9 cellular contexts compared by ENCODE assay signal in the genomic region with DNA sequence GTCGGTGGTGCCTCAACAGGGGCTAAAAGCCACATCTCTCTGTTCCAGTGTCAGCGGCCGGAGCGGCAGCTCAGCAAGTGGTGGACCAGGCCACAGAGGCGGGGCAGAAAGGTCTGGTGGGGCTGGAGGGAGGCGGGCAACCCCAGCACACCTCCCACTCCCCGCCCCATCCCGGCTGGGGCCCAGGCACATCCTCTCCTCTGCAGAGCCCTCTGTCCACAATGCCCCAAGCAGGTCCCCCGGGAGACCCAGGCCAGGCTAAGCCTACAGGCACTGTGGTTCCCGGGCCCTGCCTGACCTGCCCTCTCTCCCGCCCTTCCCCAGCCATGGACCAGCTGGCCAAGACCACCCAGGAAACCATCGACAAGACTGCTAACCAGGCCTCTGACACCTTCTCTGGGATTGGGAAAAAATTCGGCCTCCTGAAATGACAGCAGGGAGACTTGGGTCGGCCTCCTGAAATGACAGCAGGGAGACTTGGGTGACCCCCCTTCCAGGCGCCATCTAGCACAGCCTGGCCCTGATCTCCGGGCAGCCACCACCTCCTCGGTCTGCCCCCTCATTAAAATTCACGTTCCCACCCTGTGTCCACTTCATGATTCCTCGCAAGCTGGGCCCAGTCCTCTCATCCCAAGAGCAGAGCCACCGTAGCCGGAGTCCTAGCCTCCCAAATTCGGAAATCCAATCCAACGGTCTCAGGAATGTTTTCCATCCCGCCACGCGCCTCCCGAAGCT. TPM values are rescaled to one million over a fixed set of nuclear protein-coding genes. Genes with fewer than 3 reads are reported as not detected.
DNase-seq lines count a peak whose midpoint lies in the region; ATAC-seq and TF ChIP-seq lines count a peak whose summit lies in the region.
"Had no signal": no experiment of that assay in that cellular context is flagged by ENCODE, and none has a peak within 500 bp of the region (broad histone marks: within the 10 kb centered on the region; RNA-seq: fewer than 3 reads in every experiment).

No MANE protein-coding gene starts in this region.

- CTCF ChIA-PET in activated naive CD4-positive, alpha-beta T cell treated with anti-CD3 and anti-CD28 coated beads for 36 hours (lab: Charles Lee), result interaction anchor here (0.6 to 1.1 kb wide), 5 partner anchors 10 to 411 kb away, joined by 3 to 6 read pairs (median 3); no protein-coding TSS in a partner anchor

- no peak for DNase-seq in activated naive CD4-positive, alpha-beta T cell treated with anti-CD3 and anti-CD28 coated beads for 36 hours
- no peak for DNase-seq in activated naive CD4-positive, alpha-beta T cell treated with Interleukin-2 at 50 U/mL for 16 hours
- DNase-seq in activated CD8-positive, alpha-beta memory T cell treated with anti-CD3 and anti-CD28 coated beads, Interleukin-2, amount 50 U/mL, for 48 hours, result peak; percentile 58
- peak; percentile 48 for DNase-seq in glomerular visceral epithelial cell (ENCODE audit: extremely low spot score)
- peak; percentile 85 for DNase-seq in osteocyte (ENCODE audit: extremely low spot score, unreplicated experiment)
- no peak for DNase-seq in activated CD4-positive, CD25-positive, alpha-beta regulatory T cell (lab: John Stamatoyannopoulos, UW)
- DNase-seq in NCI-H2107 treated with DMSO at 0.1 percent for 48 hours (lab: John Stamatoyannopoulos, UW; ENCODE audit: unreplicated experiment), result no peak

- H3K27me3 Mint-ChIP-seq in activated naive CD4-positive, alpha-beta T cell treated with anti-CD3 and anti-CD28 coated beads for 36 hours (ENCODE audit: low read depth), result no peaks in the 10 kb centered on the region
- H3K27me3 Mint-ChIP-seq in osteocyte (ENCODE audit: unreplicated experiment), result no peaks in the 10 kb centered on the region

- ATAC-seq in GM21717 (IDR thresholded peaks at IDR 0.05; ENCODE audit: unreplicated experiment), result no peak

- H3K4me1 Mint-ChIP-seq in activated naive CD4-positive, alpha-beta T cell treated with anti-CD3 and anti-CD28 coated beads for 36 hours (ENCODE audit: low read depth), result peaks cover 46% of the 10 kb centered on the region
- H3K4me1 Mint-ChIP-seq in osteocyte (ENCODE audit: unreplicated experiment), result peaks cover 48% of the 10 kb centered on the region

- no peak for TF ChIP-seq CTCF in osteocyte (IDR thresholded peaks at IDR 0.05)

- intact Hi-C loops in activated naive CD4-positive, alpha-beta T cell treated with anti-CD3 and anti-CD28 coated beads for 36 hours (cut with micrococcal nuclease), result loop anchor here (5.0 kb wide), 2 partner anchors 448 to 568 kb away; a partner anchor contains a TSS

- no peak overlapping the region for H3K27ac Mint-ChIP-seq in activated naive CD4-positive, alpha-beta T cell treated with anti-CD3 and anti-CD28 coated beads for 36 hours
- H3K27ac Mint-ChIP-seq in osteocyte (ENCODE audit: unreplicated experiment), result peak overlapping the region; percentile 97

- no peaks in the 10 kb centered on the region for H3K36me3 Mint-ChIP-seq in activated naive CD4-positive, alpha-beta T cell treated with anti-CD3 and anti-CD28 coated beads for 36 hours (ENCODE audit: low read depth)
- H3K36me3 Mint-ChIP-seq in osteocyte (ENCODE audit: unreplicated experiment), result no peaks in the 10 kb centered on the region

- peak overlapping the region; percentile 66 for H3K4me3 Mint-ChIP-seq in activated naive CD4-positive, alpha-beta T cell treated with anti-CD3 and anti-CD28 coated beads for 36 hours
- peak overlapping the region; percentile 78 for H3K4me3 Mint-ChIP-seq in osteocyte (ENCODE audit: unreplicated experiment)

- H3K9me3 Mint-ChIP-seq in activated naive CD4-positive, alpha-beta T cell treated with anti-CD3 and anti-CD28 coated beads for 36 hours, result no peaks in the 10 kb centered on the region
- H3K9me3 Mint-ChIP-seq in osteocyte (ENCODE audit: unreplicated experiment), result no peaks in the 10 kb centered on the region

RNA-seq across cellular contexts. Expression of a gene that starts 2.0 kb away (rescaled TPM):
- total RNA-seq in activated naive CD4-positive, alpha-beta T cell treated with anti-CD3 and anti-CD28 coated beads for 36 hours, result not detected
- total RNA-seq in osteocyte, result not detected in 2 replicates

RNA-seq across cellular contexts. Expression of a gene that starts 11.9 kb away (rescaled TPM):
- 1 to 10 TPM in 1 of 2 experiments, under 1 TPM in 1; 0.72 to 1.2 TPM for total RNA-seq in activated naive CD4-positive, alpha-beta T cell treated with anti-CD3 and anti-CD28 coated beads for 36 hours
- total RNA-seq in osteocyte, result 0.73 TPM in 1 of 2 replicates, not detected in the other

RNA-seq across cellular contexts. Expression of a gene that starts 12.9 kb away (rescaled TPM):
- total RNA-seq in activated naive CD4-positive, alpha-beta T cell treated with anti-CD3 and anti-CD28 coated beads for 36 hours, result not detected
- 0.57 TPM in 1 of 2 replicates, not detected in the other for total RNA-seq in osteocyte

RNA-seq across cellular contexts. Expression of a gene that starts 49.8 kb away (rescaled TPM):
- total RNA-seq in activated naive CD4-positive, alpha-beta T cell treated with anti-CD3 and anti-CD28 coated beads for 36 hours, result not detected
- not detected in 2 replicates for total RNA-seq in osteocyte
- total RNA-seq: glomerular endothelial cell had no signal

Comparison
In these comparisons a context has a peak if more than half of its experiments do, and no peak if none do; other contexts are left out.
1. DNase-seq: peak in activated CD8-positive, alpha-beta memory T cell treated with anti-CD3 and anti-CD28 coated beads, Interleukin-2, amount 50 U/mL, for 48 hours (single experiment), glomerular visceral epithelial cell (single experiment) and osteocyte (single experiment); none in activated naive CD4-positive, alpha-beta T cell treated with anti-CD3 and anti-CD28 coated beads for 36 hours (single experiment), activated naive CD4-positive, alpha-beta T cell treated with Interleukin-2 at 50 U/mL for 16 hours (single experiment), activated CD4-positive, CD25-positive, alpha-beta regulatory T cell (0 of 4) and NCI-H2107 treated with DMSO at 0.1 percent for 48 hours (single experiment).